In the genomic region with DNA sequence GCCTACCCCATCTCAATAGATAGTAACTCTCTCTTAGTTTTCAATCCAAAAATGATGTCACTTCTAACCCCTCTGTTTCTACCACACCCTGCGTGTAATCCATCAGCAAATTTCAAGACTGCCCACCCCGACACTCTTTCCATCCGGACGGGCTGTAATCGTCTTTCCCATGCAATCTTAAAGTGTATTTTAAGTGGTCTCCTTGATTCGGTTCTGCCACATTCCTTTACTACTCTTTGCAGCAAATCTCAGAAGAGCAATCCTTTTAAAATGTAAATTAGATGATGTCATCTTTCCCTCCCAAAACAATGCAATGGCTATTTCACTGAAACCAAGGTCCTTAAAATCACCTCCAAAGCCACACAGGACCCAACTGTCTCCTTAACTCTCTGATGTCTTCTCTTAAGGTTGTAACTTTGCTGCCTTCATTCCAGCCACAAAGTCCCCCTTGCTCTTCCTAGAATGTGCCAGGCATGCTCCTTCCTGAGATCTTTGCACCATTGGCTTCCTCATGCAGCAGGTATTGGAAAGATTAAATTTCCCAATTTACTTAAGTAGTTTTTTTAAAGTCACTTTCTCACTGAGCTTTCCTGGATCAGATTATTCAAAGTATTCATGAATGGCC, we compare ENCODE assay signal across 19 cellular contexts.
"Had no signal": no experiment of that assay in that cellular context is flagged by ENCODE, and none has a peak within 500 bp of the region (broad histone marks: within the 10 kb centered on the region; RNA-seq: fewer than 3 reads in every experiment).

No MANE protein-coding gene starts in this region.

- H3K27me3 ChIP-seq: pancreas, tibial artery had no signal

- DNase-seq: activated CD4-positive, alpha-beta T cell treated with anti-CD3 and anti-CD28 coated beads for 4 hours; activated CD4-positive, alpha-beta T cell treated with anti-CD3 and anti-CD28 coated beads, Interleukin-2, amount 50 U/mL, for 48 hours; activated CD4-positive, CD25-positive, alpha-beta regulatory T cell; activated CD8-positive, alpha-beta memory T cell treated with anti-CD3 and anti-CD28 coated beads, Interleukin-2, amount 50 U/mL, for 48 hours; activated naive CD4-positive, alpha-beta T cell treated with Interleukin-2 at 50 U/mL for 16 hours; activated naive CD8-positive, alpha-beta T cell treated with anti-CD3 and anti-CD28 coated beads, Interleukin-2, amount 10 ng/mL, durations not matched to agents 7 days and 5 days; activated T-cell treated with anti-CD3 and anti-CD28 coated beads, Interleukin-2, amount 50 U/mL, for 48 hours; amniotic stem cell; cerebellar nuclear complex; heart right ventricle; lower lobe of right lung; naive thymus-derived CD8-positive, alpha-beta T cell; pancreas; right cardiac atrium; stimulated activated CD4-positive, alpha-beta T cell treated with anti-CD3 and anti-CD28 coated beads, Interleukin-12 subunit alpha, Interleukin-12 subunit beta, amount 100 ng/mL, for 4 hours; T1000; tibial artery had no signal

- H3K36me3 ChIP-seq: heart right ventricle, lower lobe of right lung, pancreas, tibial artery had no signal

- H3K9me3 ChIP-seq: pancreas had no signal

- H3K4me1 ChIP-seq: heart right ventricle, lower lobe of right lung, pancreas, tibial artery had no signal

- H3K4me3 ChIP-seq: coronary artery, heart right ventricle, lower lobe of right lung, pancreas, tibial artery had no signal

- H3K27ac ChIP-seq: coronary artery, epithelial cell of prostate, heart right ventricle, lower lobe of right lung, pancreas, tibial artery had no signal
